ENCODE assay signal across 8 cellular contexts in the genomic region with DNA sequence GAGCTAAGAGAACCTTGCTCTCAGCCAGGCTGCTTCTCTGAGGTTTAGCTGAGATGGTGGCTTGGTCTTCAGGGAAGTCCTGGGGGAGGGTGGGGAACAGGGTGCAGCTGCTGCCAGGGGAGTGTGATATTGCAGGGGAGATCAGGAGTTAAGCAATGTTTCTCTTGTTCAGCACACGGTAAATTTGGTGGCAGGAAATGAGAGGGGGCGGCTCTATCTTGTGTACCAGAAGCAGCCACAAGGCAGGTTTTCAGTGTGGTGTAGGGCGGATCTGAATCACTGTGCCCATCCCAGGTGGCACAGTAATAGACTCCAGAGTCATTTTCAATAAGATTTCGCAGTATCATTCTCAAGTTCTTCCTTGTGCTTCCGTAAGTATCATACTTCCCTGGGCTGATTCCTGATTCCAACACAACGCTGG.
DNase-seq lines count a peak whose midpoint lies in the region; ATAC-seq and TF ChIP-seq lines count a peak whose summit lies in the region.
"Not testable (repeated sequence)": the region's sequence is repeated elsewhere in the genome, so short reads cannot be mapped to it uniquely, and the experiment has no call there.

No MANE protein-coding gene starts in this region.

- H3K9me3 Mint-ChIP-seq in activated T-cell treated with anti-CD3 and anti-CD28 coated beads, Interleukin-2, amount 50 U/mL, for 72 hours; dendritic cell treated with granulocyte-macrophage colony-stimulating factor and Interleukin-4, amounts not matched to agents 40 ng/mL and 50 ng/mL, for 4 days: not testable (repeated sequence)

- H3K79me2 ChIP-seq in DND-41 (ENCODE audit: insufficient read depth, low read length) (peaks cover 67% of the 10 kb centered on the region), Karpas-422 (ENCODE audit: low read length) (peaks cover 76% of the 10 kb centered on the region)

- peak overlapping the region in 1 of 2 experiments; percentile 56; a peak in 2 of 4 replicates for H3K4me3 ChIP-seq in DND-41 (ENCODE audit: low read depth in 1 of 2, low read length in 2 of 2)
- peak overlapping the region; percentile 48 for H3K4me3 ChIP-seq in Karpas-422 (ENCODE audit: low read length)

- H3K4me1 ChIP-seq in DND-41 (ENCODE audit: insufficient read depth, low read length) (peaks cover 63% of the 10 kb centered on the region), Karpas-422 (ENCODE audit: low read length) (peaks cover 47% of the 10 kb centered on the region)

- ATAC-seq in DND-41 (ENCODE audit: insufficient read depth, low read depth): peak; percentile 67
- peak; percentile 33 for ATAC-seq in GM19395 (IDR thresholded peaks at IDR 0.05; ENCODE audit: unreplicated experiment)
- ATAC-seq in HG03025 (IDR thresholded peaks at IDR 0.05; ENCODE audit: low FRiP score, unreplicated experiment): peak; percentile 45
- ATAC-seq in activated CD4-positive, CD25-positive, alpha-beta regulatory T cell treated with anti-CD3 and anti-CD28 coated beads, Interleukin-2, amount 50 U/mL, for 24 hours: peak; percentile 43 to 44
- ATAC-seq in activated T-cell treated with anti-CD3 and anti-CD28 coated beads, Interleukin-2, amount 50 U/mL, for 72 hours (replicated peaks in 1 of 2): peak; percentile 61 to 62
- peak; percentile 44 for ATAC-seq in stimulated activated naive CD8-positive, alpha-beta T cell treated with anti-CD3 and anti-CD28 coated beads, Interleukin-15, Interleukin-2, amounts not matched to agents 100 U/mL and 50 U/mL, for 24 hours

- peaks cover 1 to 13% of the 10 kb centered on the region in 2 donors for H3K36me3 Mint-ChIP-seq in activated T-cell treated with anti-CD3 and anti-CD28 coated beads, Interleukin-2, amount 50 U/mL, for 72 hours (ENCODE audit: insufficient read depth in 2 of 2)
- H3K36me3 Mint-ChIP-seq in dendritic cell treated with granulocyte-macrophage colony-stimulating factor and Interleukin-4, amounts not matched to agents 40 ng/mL and 50 ng/mL, for 4 days (ENCODE audit: low read depth): peaks cover 14% of the 10 kb centered on the region

- H3K4me2 ChIP-seq in DND-41 (ENCODE audit: insufficient read depth, low read length) (peak overlapping the region; percentile 75), Karpas-422 (ENCODE audit: low read depth, low read length, poor library complexity, severe bottlenecking) (peak overlapping the region; percentile 86)

- peak overlapping the region; percentile 96 for H3K27ac ChIP-seq in DND-41 (ENCODE audit: low read length)
- H3K27ac ChIP-seq in Karpas-422 (ENCODE audit: low read length): peak overlapping the region; percentile 65

- not testable (repeated sequence) for H3K27me3 Mint-ChIP-seq in activated T-cell treated with anti-CD3 and anti-CD28 coated beads, Interleukin-2, amount 50 U/mL, for 72 hours (ENCODE audit: low read depth); dendritic cell treated with granulocyte-macrophage colony-stimulating factor and Interleukin-4, amounts not matched to agents 40 ng/mL and 50 ng/mL, for 4 days

- not testable (repeated sequence) for TF ChIP-seq CTCF in DND-41 (IDR thresholded peaks at IDR 0.05; ENCODE audit: borderline replicate concordance, extremely low read depth, low read length, poor library complexity, severe bottlenecking)

- DNase-seq in DND-41 (peak; percentile 79), Karpas-422 (peak; percentile 48)
- peak; percentile 45 to 60 for DNase-seq in activated T-cell treated with anti-CD3 and anti-CD28 coated beads, Interleukin-2, amount 50 U/mL, for 72 hours
- DNase-seq in stimulated activated naive CD8-positive, alpha-beta T cell treated with anti-CD3 and anti-CD28 coated beads, Interleukin-15, Interleukin-2, amounts not matched to agents 100 U/mL and 50 U/mL, for 24 hours: not testable (repeated sequence)

- peak overlapping the region; percentile 97 for H3K27ac Mint-ChIP-seq in activated T-cell treated with anti-CD3 and anti-CD28 coated beads, Interleukin-2, amount 50 U/mL, for 72 hours
- peak overlapping the region; percentile 81 for H3K27ac Mint-ChIP-seq in dendritic cell treated with granulocyte-macrophage colony-stimulating factor and Interleukin-4, amounts not matched to agents 40 ng/mL and 50 ng/mL, for 4 days

- H3K4me3 Mint-ChIP-seq in activated T-cell treated with anti-CD3 and anti-CD28 coated beads, Interleukin-2, amount 50 U/mL, for 72 hours: peak overlapping the region; percentile 84 to 91
- not testable (repeated sequence) for H3K4me3 Mint-ChIP-seq in dendritic cell treated with granulocyte-macrophage colony-stimulating factor and Interleukin-4, amounts not matched to agents 40 ng/mL and 50 ng/mL, for 4 days

- not testable (repeated sequence) for H3K9me2 ChIP-seq in Karpas-422 (replicated peaks; ENCODE audit: insufficient read depth, low read length)

- H3K36me3 ChIP-seq in DND-41 (ENCODE audit: insufficient read depth, low read length); Karpas-422 (ENCODE audit: insufficient read depth, low read length): not testable (repeated sequence)

- H3K27me3 ChIP-seq in DND-41 (ENCODE audit: insufficient read depth, low read length, poor library complexity); Karpas-422 (ENCODE audit: low read length): not testable (repeated sequence)

- peak overlapping the region; percentile 56 for H3K9ac ChIP-seq in DND-41 (ENCODE audit: low read depth, low read length)
- H3K9ac ChIP-seq in Karpas-422 (ENCODE audit: low read length): peak overlapping the region; percentile 39; the same call in 1 of the 2 replicates

- not testable (repeated sequence) for H3K9me3 ChIP-seq in DND-41 (ENCODE audit: insufficient read depth, low read length, severe bottlenecking); Karpas-422 (ENCODE audit: low read length)

- H4K20me1 ChIP-seq in DND-41 (ENCODE audit: insufficient read depth, low read length); Karpas-422 (ENCODE audit: insufficient read depth, low read depth, low read length): not testable (repeated sequence)

- not testable (repeated sequence) for H2AFZ ChIP-seq in DND-41 (ENCODE audit: low read depth, low read length); Karpas-422 (ENCODE audit: low read length)

- H3K4me1 Mint-ChIP-seq in activated T-cell treated with anti-CD3 and anti-CD28 coated beads, Interleukin-2, amount 50 U/mL, for 72 hours (ENCODE audit: low read depth): peaks cover 66% of the 10 kb centered on the region
- peaks cover 28% of the 10 kb centered on the region for H3K4me1 Mint-ChIP-seq in dendritic cell treated with granulocyte-macrophage colony-stimulating factor and Interleukin-4, amounts not matched to agents 40 ng/mL and 50 ng/mL, for 4 days (ENCODE audit: low read depth)

- intact Hi-C loops in dendritic cell treated with granulocyte-macrophage colony-stimulating factor and Interleukin-4, amounts not matched to agents 40 ng/mL and 50 ng/mL, for 4 days (cut with micrococcal nuclease): not testable (repeated sequence)
